In genomic region chr17:17412331-17412730, GRCh38 we compare ENCODE assay signal across 13 cellular contexts.
DNase-seq lines count a peak whose midpoint lies in the region; ATAC-seq, FAIRE-seq and TF ChIP-seq lines count a peak whose summit lies in the region.
"Had no signal": no experiment of that assay in that cellular context is flagged by ENCODE, and none has a peak within 500 bp of the region (broad histone marks: within the 10 kb centered on the region; RNA-seq: fewer than 3 reads in every experiment).

No MANE protein-coding gene starts in this region.

- TF ChIP-seq CTCF in fibroblast of the aortic adventitia (IDR thresholded peaks at IDR 0.05; ENCODE audit: insufficient read depth, low read length) = no peak

- H3K9ac ChIP-seq in subcutaneous abdominal adipose tissue (ENCODE audit: low read length in 5 of 5) = no peak overlapping the region

- H3K4me1 ChIP-seq in subcutaneous abdominal adipose tissue (ENCODE audit: control insufficient read depth in 5 of 5, insufficient read depth in 5 of 5, low read length in 5 of 5) = peaks cover 8 to 49% (median 39%) of the 10 kb centered on the region in 5 donors

- H3K27ac ChIP-seq in subcutaneous abdominal adipose tissue (ENCODE audit: low read depth, low read length) = peak overlapping the region; percentile 86

- no peak for TF ChIP-seq POLR2A in H54 (IDR thresholded peaks at IDR 0.05; ENCODE audit: low read depth, low read length)

- H3K27me3 ChIP-seq in subcutaneous abdominal adipose tissue (ENCODE audit: control insufficient read depth in 5 of 5, insufficient read depth in 4 of 5, low read length in 5 of 5) = no peaks in the 10 kb centered on the region

- ATAC-seq in SK-N-SH treated with all-trans-retinoic acid at 6 μM for 48 hours (peak; percentile 42; the same call in 2 of the 3 replicates), left cardiac atrium (no peak)
- ATAC-seq in stimulated activated naive CD8-positive, alpha-beta T cell treated with anti-CD3 and anti-CD28 coated beads, Interleukin-15, Interleukin-2, amounts not matched to agents 100 U/mL and 50 U/mL, for 24 hours = no peak
- ATAC-seq: Panc1 had no signal

- intact Hi-C loops in left cardiac atrium (cut with DNase I) = loop anchor here in 1 of 2 donors (10.0 kb wide), 1 partner anchor 62 kb away; the partner anchor contains the start of gene MED9

- H3K9me3 ChIP-seq in subcutaneous abdominal adipose tissue (ENCODE audit: control insufficient read depth in 5 of 5, low read length in 5 of 5) = no peaks in the 10 kb centered on the region

- no peaks in the 10 kb centered on the region for H3K36me3 ChIP-seq in subcutaneous abdominal adipose tissue (ENCODE audit: control insufficient read depth in 5 of 5, insufficient read depth in 5 of 5, low read length in 5 of 5)

- peak; percentile 53 for DNase-seq in H54 (ENCODE audit: insufficient read length, low spot score)
- peak; percentile 75 for DNase-seq in fibroblast of the aortic adventitia (ENCODE audit: low read depth)
- DNase-seq in stimulated activated naive CD8-positive, alpha-beta T cell treated with anti-CD3 and anti-CD28 coated beads, Interleukin-15, Interleukin-2, amounts not matched to agents 100 U/mL and 50 U/mL, for 24 hours = no peak
- no peak for DNase-seq in left cardiac atrium
- no peak for DNase-seq in NCI-H2171 treated with DMSO at 0.1 percent for 48 hours (lab: John Stamatoyannopoulos, UW)
- DNase-seq: activated CD4-positive, alpha-beta T cell treated with anti-CD3 and anti-CD28 coated beads, Interleukin-2, amount 50 U/mL, for 48 hours; activated naive CD4-positive, alpha-beta T cell treated with anti-CD3 and anti-CD28 coated beads, Interleukin-2, amount 50 U/mL, for 16 hours; KG1; mesendoderm; stimulated activated CD4-positive, alpha-beta T cell treated with anti-CD3 and anti-CD28 coated beads, Interleukin-4, amount 100 ng/mL, for 4 hours had no signal

- FAIRE-seq in H54 (lab: Jason Lieb, UNC) = no peak

- H3K4me3 ChIP-seq in fibroblast of the aortic adventitia (ENCODE audit: low read depth, low read length) = no peak overlapping the region
- H3K4me3 ChIP-seq in subcutaneous abdominal adipose tissue (ENCODE audit: low read depth in 1 of 5, low read length in 5 of 5) = no peak overlapping the region

TF ChIP-seq in SK-N-SH treated with all-trans-retinoic acid at 6 μM for 48 hours, 23 proteins besides CTCF, POLR2A, EP300 and RAD21:
- no peak for TF ChIP-seq ARNTL (CRISPR knock-in tag; IDR thresholded peaks at IDR 0.05; ENCODE audit: borderline replicate concordance, low read depth)
- no peak for TF ChIP-seq TOX (CRISPR knock-in tag; IDR thresholded peaks at IDR 0.05; ENCODE audit: borderline replicate concordance)
- TF ChIP-seq, protein P1, sequence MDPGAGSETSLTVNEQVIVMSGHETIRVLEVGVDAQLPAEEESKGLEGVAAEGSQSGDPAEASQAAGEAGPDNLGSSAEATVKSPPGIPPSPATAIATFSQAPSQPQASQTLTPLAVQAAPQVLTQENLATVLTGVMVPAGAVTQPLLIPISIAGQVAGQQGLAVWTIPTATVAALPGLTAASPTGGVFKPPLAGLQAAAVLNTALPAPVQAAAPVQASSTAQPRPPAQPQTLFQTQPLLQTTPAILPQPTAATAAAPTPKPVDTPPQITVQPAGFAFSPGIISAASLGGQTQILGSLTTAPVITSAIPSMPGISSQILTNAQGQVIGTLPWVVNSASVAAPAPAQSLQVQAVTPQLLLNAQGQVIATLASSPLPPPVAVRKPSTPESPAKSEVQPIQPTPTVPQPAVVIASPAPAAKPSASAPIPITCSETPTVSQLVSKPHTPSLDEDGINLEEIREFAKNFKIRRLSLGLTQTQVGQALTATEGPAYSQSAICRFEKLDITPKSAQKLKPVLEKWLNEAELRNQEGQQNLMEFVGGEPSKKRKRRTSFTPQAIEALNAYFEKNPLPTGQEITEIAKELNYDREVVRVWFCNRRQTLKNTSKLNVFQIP (CRISPR knock-in tag; IDR thresholded peaks at IDR 0.05; ENCODE audit: borderline replicate concordance, low read depth) = no peak
- no peak for TF ChIP-seq OSR1 (CRISPR knock-in tag; IDR thresholded peaks at IDR 0.05)
- TF ChIP-seq ZNF8 (CRISPR knock-in tag; IDR thresholded peaks at IDR 0.05) = no peak
- TF ChIP-seq CREB5 (CRISPR knock-in tag; IDR thresholded peaks at IDR 0.05; ENCODE audit: low read depth) = no peak
- TF ChIP-seq PPARA (CRISPR knock-in tag; IDR thresholded peaks at IDR 0.05; ENCODE audit: borderline replicate concordance) = no peak
- TF ChIP-seq RARB (CRISPR knock-in tag; IDR thresholded peaks at IDR 0.05) = no peak
- TF ChIP-seq ZNF70 (CRISPR knock-in tag; IDR thresholded peaks at IDR 0.05) = no peak
- TF ChIP-seq TCF4 (CRISPR knock-in tag; IDR thresholded peaks at IDR 0.05; ENCODE audit: borderline replicate concordance) = no peak
- TF ChIP-seq CSDC2 (CRISPR knock-in tag; IDR thresholded peaks at IDR 0.05) = no peak
- TF ChIP-seq, protein P2, sequence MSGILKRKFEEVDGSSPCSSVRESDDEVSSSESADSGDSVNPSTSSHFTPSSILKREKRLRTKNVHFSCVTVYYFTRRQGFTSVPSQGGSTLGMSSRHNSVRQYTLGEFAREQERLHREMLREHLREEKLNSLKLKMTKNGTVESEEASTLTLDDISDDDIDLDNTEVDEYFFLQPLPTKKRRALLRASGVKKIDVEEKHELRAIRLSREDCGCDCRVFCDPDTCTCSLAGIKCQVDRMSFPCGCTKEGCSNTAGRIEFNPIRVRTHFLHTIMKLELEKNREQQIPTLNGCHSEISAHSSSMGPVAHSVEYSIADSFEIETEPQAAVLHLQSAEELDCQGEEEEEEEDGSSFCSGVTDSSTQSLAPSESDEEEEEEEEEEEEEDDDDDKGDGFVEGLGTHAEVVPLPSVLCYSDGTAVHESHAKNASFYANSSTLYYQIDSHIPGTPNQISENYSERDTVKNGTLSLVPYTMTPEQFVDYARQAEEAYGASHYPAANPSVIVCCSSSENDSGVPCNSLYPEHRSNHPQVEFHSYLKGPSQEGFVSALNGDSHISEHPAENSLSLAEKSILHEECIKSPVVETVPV (CRISPR knock-in tag; IDR thresholded peaks at IDR 0.05) = no peak
- TF ChIP-seq, protein P3, sequence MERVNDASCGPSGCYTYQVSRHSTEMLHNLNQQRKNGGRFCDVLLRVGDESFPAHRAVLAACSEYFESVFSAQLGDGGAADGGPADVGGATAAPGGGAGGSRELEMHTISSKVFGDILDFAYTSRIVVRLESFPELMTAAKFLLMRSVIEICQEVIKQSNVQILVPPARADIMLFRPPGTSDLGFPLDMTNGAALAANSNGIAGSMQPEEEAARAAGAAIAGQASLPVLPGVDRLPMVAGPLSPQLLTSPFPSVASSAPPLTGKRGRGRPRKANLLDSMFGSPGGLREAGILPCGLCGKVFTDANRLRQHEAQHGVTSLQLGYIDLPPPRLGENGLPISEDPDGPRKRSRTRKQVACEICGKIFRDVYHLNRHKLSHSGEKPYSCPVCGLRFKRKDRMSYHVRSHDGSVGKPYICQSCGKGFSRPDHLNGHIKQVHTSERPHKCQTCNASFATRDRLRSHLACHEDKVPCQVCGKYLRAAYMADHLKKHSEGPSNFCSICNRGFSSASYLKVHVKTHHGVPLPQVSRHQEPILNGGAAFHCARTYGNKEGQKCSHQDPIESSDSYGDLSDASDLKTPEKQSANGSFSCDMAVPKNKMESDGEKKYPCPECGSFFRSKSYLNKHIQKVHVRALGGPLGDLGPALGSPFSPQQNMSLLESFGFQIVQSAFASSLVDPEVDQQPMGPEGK (CRISPR knock-in tag; IDR thresholded peaks at IDR 0.05; ENCODE audit: borderline replicate concordance) = no peak
- TF ChIP-seq ESRRG (CRISPR knock-in tag; IDR thresholded peaks at IDR 0.05) = no peak

Comparison
In these comparisons a context has a peak if more than half of its experiments do, and no peak if none do; other contexts are left out.
1. DNase-seq: peak in H54 (single experiment) and fibroblast of the aortic adventitia (single experiment); none in stimulated activated naive CD8-positive, alpha-beta T cell treated with anti-CD3 and anti-CD28 coated beads, Interleukin-15, Interleukin-2, amounts not matched to agents 100 U/mL and 50 U/mL, for 24 hours (single experiment), left cardiac atrium (single experiment) and NCI-H2171 treated with DMSO at 0.1 percent for 48 hours (single experiment).